In genomic region chr11:86955674-86956522, GRCh38 we compare ENCODE assay signal across 8 cellular contexts. TPM values are rescaled to one million over a fixed set of nuclear protein-coding genes. Genes with fewer than 3 reads are reported as not detected.
DNase-seq lines count a peak whose midpoint lies in the region; FAIRE-seq and TF ChIP-seq lines count a peak whose summit lies in the region.

No MANE protein-coding gene starts in this region.

- peak overlapping the region; percentile 98 for H2AFZ ChIP-seq in keratinocyte (ENCODE audit: control insufficient read depth, low read length)

- FAIRE-seq in H54 (lab: Jason Lieb, UNC) (no peak), keratinocyte (lab: Jason Lieb, UNC) (no peak), small intestine (lab: Jason Lieb, UNC) (no peak)

- peaks cover 70% of the 10 kb centered on the region for H3K27me3 Mint-ChIP-seq in activated CD4-positive, alpha-beta T cell treated with anti-CD3 and anti-CD28 coated beads, Interleukin-2, amount 10 ng/mL, durations not matched to agents 24 days and 14 days

- intact Hi-C loops in activated CD4-positive, alpha-beta T cell treated with anti-CD3 and anti-CD28 coated beads, Interleukin-2, amount 10 ng/mL, durations not matched to agents 24 days and 14 days (cut with micrococcal nuclease): loop anchor here (5.0 to 10.0 kb wide), 2 partner anchors 81 to 129 kb away; partner anchors contain the start of gene TMEM135

- H3K9me3 Mint-ChIP-seq in activated CD4-positive, alpha-beta T cell treated with anti-CD3 and anti-CD28 coated beads, Interleukin-2, amount 10 ng/mL, durations not matched to agents 24 days and 14 days: no peaks in the 10 kb centered on the region

- H3K27me3 ChIP-seq in keratinocyte (ENCODE audit: control insufficient read depth, extremely low read depth, insufficient read depth, low read length): no peaks in the 10 kb centered on the region
- H3K27me3 ChIP-seq in small intestine (ENCODE audit: control insufficient read depth in 2 of 2, insufficient read depth in 2 of 2, low read length in 2 of 2): no peaks in the 10 kb centered on the region

- H3K4me1 ChIP-seq in keratinocyte (ENCODE audit: control insufficient read depth, extremely low read depth, insufficient read depth, low read length) (no peaks in the 10 kb centered on the region), small intestine (ENCODE audit: control insufficient read depth in 2 of 2, insufficient read depth in 1 of 2, low read depth in 1 of 2, low read length in 1 of 2) (no peaks in the 10 kb centered on the region)

- H3K9me3 ChIP-seq in keratinocyte (ENCODE audit: control insufficient read depth, low read depth, low read length) (no peaks in the 10 kb centered on the region), small intestine (ENCODE audit: control insufficient read depth, low read depth) (no peaks in the 10 kb centered on the region)

- H3K9ac ChIP-seq in keratinocyte (ENCODE audit: control insufficient read depth, extremely low read depth, insufficient read depth, low read length): peak overlapping the region; percentile 75

- in situ Hi-C loops in SK-MEL-5 (cut with HindIII; ENCODE audit: low pct_unique_long_range_greater_than_20kb, low sequenced_read_pairs): no loop called here

- TF ChIP-seq POLR2A in H54 (IDR thresholded peaks at IDR 0.05; ENCODE audit: low read depth, low read length): no peak

- H3K27ac Mint-ChIP-seq in activated CD4-positive, alpha-beta T cell treated with anti-CD3 and anti-CD28 coated beads, Interleukin-2, amount 10 ng/mL, durations not matched to agents 24 days and 14 days: peak overlapping the region; percentile 65

- no peaks in the 10 kb centered on the region for H3K9me1 ChIP-seq in keratinocyte (ENCODE audit: control insufficient read depth, extremely low read depth, insufficient read depth, low read length)

- WGBS in small intestine, 3 donors: 0 to 1% (median 0%) methylated on average over 49 of the region's 49 CpGs

- TF ChIP-seq CTCF in keratinocyte (optimal IDR thresholded peaks at IDR 0.05 in 1 of 3, IDR thresholded peaks at IDR 0.05 in 1 of 3, conservative IDR thresholded peaks at IDR 0.05 in 1 of 3; ENCODE audit: extremely low read depth in 1 of 3, insufficient read depth in 2 of 3, low read length in 3 of 3): peak in 1 of 3 experiments; percentile 31

- dilution Hi-C loops in keratinocyte (cut with MboI; ENCODE audit: extremely low pct_ligation_motif_present, low sequenced_read_pairs): no loop called here

- H3K4me3 Mint-ChIP-seq in activated CD4-positive, alpha-beta T cell treated with anti-CD3 and anti-CD28 coated beads, Interleukin-2, amount 10 ng/mL, durations not matched to agents 24 days and 14 days: peak overlapping the region; percentile 90

- H3K4me1 Mint-ChIP-seq in activated CD4-positive, alpha-beta T cell treated with anti-CD3 and anti-CD28 coated beads, Interleukin-2, amount 10 ng/mL, durations not matched to agents 24 days and 14 days: peaks cover 7% of the 10 kb centered on the region

- H3K27ac ChIP-seq in keratinocyte (ENCODE audit: control insufficient read depth, insufficient read depth, low read length) (peak overlapping the region; percentile 44), small intestine (ENCODE audit: low read depth in 1 of 2, low read length in 1 of 2) (peak overlapping the region; percentile 72 to 85)

- peaks cover 2% of the 10 kb centered on the region for H3K36me3 Mint-ChIP-seq in activated CD4-positive, alpha-beta T cell treated with anti-CD3 and anti-CD28 coated beads, Interleukin-2, amount 10 ng/mL, durations not matched to agents 24 days and 14 days (ENCODE audit: low read depth)

- no peaks in the 10 kb centered on the region for H3K79me2 ChIP-seq in keratinocyte (ENCODE audit: control insufficient read depth, insufficient read depth, low read length)

- H3K4me3 ChIP-seq in Jurkat, Clone E6-1 (ENCODE audit: low read length): peak overlapping the region; percentile 50
- H3K4me3 ChIP-seq in keratinocyte (ENCODE audit: control insufficient read depth in 2 of 3, extremely low read depth in 1 of 3, insufficient read depth in 2 of 3, low read depth in 1 of 3, low read length in 3 of 3) (peak overlapping the region; percentile 50 to 91 (median 81)), small intestine (ENCODE audit: low read depth in 1 of 2, low read length in 2 of 2) (peak overlapping the region; percentile 30 to 59)

- H4K20me1 ChIP-seq in keratinocyte (ENCODE audit: control insufficient read depth, extremely low read depth, insufficient read depth, low read length): no peaks in the 10 kb centered on the region

- peak; percentile 74 for DNase-seq in activated CD4-positive, alpha-beta T cell treated with anti-CD3 and anti-CD28 coated beads, Interleukin-2, amount 10 ng/mL, durations not matched to agents 24 days and 14 days
- no peak for DNase-seq in activated CD4-positive, alpha-beta T cell treated with anti-CD3 and anti-CD28 coated beads, Interleukin-2, amount 50 U/mL, for 1 hour
- DNase-seq in H54 (ENCODE audit: insufficient read length, low spot score) (peak; percentile 67), SK-MEL-5 (ENCODE audit: low read depth, low spot score) (peak; percentile 67), cerebellar cortex (ENCODE audit: low spot score) (peak; percentile 66), keratinocyte (ENCODE audit: low read depth, low spot score) (no peak), small intestine (peak; percentile 68)
- DNase-seq in Jurkat, Clone E6-1 (ENCODE audit: low read depth, low spot score): no peak

- peak overlapping the region; percentile 84 for H3K4me2 ChIP-seq in keratinocyte (ENCODE audit: control insufficient read depth, extremely low read depth, insufficient read depth, low read depth, low read length)

- H3K36me3 ChIP-seq in keratinocyte (ENCODE audit: control insufficient read depth in 2 of 2, extremely low read depth in 1 of 2, insufficient read depth in 2 of 2, low read length in 2 of 2) (no peaks in the 10 kb centered on the region), small intestine (ENCODE audit: control insufficient read depth in 2 of 2, insufficient read depth in 2 of 2, low read length in 2 of 2) (no peaks in the 10 kb centered on the region)

RNA-seq across cellular contexts. Expression of gene FZD4, which starts 0.7 kb away (rescaled TPM):
- total RNA-seq in activated CD4-positive, alpha-beta T cell treated with anti-CD3 and anti-CD28 coated beads, Interleukin-2, amount 10 ng/mL, durations not matched to agents 24 days and 14 days: 0.02 TPM in 1 of 2 replicates, not detected in the other
- polyA plus RNA-seq in Jurkat, Clone E6-1 (2012; ENCODE audit: insufficient read depth, insufficient read length): 0.20 TPM
- 1.9 and 2.5 TPM in 2 replicates for total RNA-seq in SK-MEL-5 (2014; rRNA removed; shearing (Covaris generic))
- 3.1 and 3.2 TPM in 2 replicates for polyA plus RNA-seq in SK-MEL-5 (2015; cell fraction: cytosol; rRNA removed)
- 4.0 and 4.2 TPM in 2 replicates for polyA plus RNA-seq in SK-MEL-5 (2015; cell fraction: nucleus; rRNA removed)
- polyA plus RNA-seq in keratinocyte (0.51 to 0.56 TPM (median 0.53 TPM) in 3 replicates), small intestine (10 to 100 TPM in 1 of 3 donors, under 1 TPM in 2; 0.22 to 12.2 (median 0.27) TPM)
- 0.12 TPM for polyA plus RNA-seq in keratinocyte (2011; ENCODE audit: low read depth)
- polyA plus RNA-seq in keratinocyte (2011; cell fraction: cytosol; rRNA removed): 0.13 and 0.29 TPM in 2 replicates
- polyA plus RNA-seq in keratinocyte (2011; cell fraction: nucleus; rRNA removed): 0.90 and 0.92 TPM in 2 replicates
- 0.44 and 0.54 TPM in 2 replicates for polyA plus RNA-seq in keratinocyte (2012; ENCODE audit: low replicate concordance)
- polyA minus RNA-seq in keratinocyte: 0.75 to 1.2 TPM (median 0.99 TPM) in 3 replicates
- 0.96 TPM for polyA minus RNA-seq in keratinocyte (2011; cell fraction: cytosol; rRNA and poly(A)+ RNA removed)
- polyA minus RNA-seq in keratinocyte (2011; cell fraction: nucleus; rRNA and poly(A)+ RNA removed): 0.95 and 1.2 TPM in 2 replicates

Comparison
In these comparisons a context has a peak if more than half of its experiments do, and no peak if none do; other contexts are left out.
1. DNase-seq: peak in activated CD4-positive, alpha-beta T cell treated with anti-CD3 and anti-CD28 coated beads, Interleukin-2, amount 10 ng/mL, durations not matched to agents 24 days and 14 days (single experiment), H54 (single experiment), SK-MEL-5 (single experiment), cerebellar cortex (single experiment) and small intestine (single experiment); none in activated CD4-positive, alpha-beta T cell treated with anti-CD3 and anti-CD28 coated beads, Interleukin-2, amount 50 U/mL, for 1 hour (single experiment), Jurkat, Clone E6-1 (single experiment) and keratinocyte (single experiment).
2. Peak in every context shown above with its lines, with median percentiles within 50 percentile points of each other: H3K4me3 ChIP-seq.